In genomic region chr10:63738410-63738809, GRCh38 we compare ENCODE assay signal across 1 cellular context.
TF ChIP-seq lines count a peak whose summit lies in the region.

No MANE protein-coding gene starts in this region.

TF ChIP-seq in GM23338, 12 proteins besides CTCF, POLR2A, EP300 and RAD21 (continued from another document):
- no peak for TF ChIP-seq REST (IDR thresholded peaks at IDR 0.05; ENCODE audit: unreplicated experiment)
- TF ChIP-seq NANOG (IDR thresholded peaks at IDR 0.05; ENCODE audit: borderline replicate concordance) = no peak
- TF ChIP-seq STAT1 (IDR thresholded peaks at IDR 0.05; ENCODE audit: unreplicated experiment) = no peak
- TF ChIP-seq ETS1 (IDR thresholded peaks at IDR 0.05) = no peak
- no peak for TF ChIP-seq JUNB (IDR thresholded peaks at IDR 0.05; ENCODE audit: unreplicated experiment)
- no peak for TF ChIP-seq EZH2phosphoT487 (IDR thresholded peaks at IDR 0.05; ENCODE audit: unreplicated experiment)
